ENCODE assay signal across 15 cellular contexts in the genomic region with DNA sequence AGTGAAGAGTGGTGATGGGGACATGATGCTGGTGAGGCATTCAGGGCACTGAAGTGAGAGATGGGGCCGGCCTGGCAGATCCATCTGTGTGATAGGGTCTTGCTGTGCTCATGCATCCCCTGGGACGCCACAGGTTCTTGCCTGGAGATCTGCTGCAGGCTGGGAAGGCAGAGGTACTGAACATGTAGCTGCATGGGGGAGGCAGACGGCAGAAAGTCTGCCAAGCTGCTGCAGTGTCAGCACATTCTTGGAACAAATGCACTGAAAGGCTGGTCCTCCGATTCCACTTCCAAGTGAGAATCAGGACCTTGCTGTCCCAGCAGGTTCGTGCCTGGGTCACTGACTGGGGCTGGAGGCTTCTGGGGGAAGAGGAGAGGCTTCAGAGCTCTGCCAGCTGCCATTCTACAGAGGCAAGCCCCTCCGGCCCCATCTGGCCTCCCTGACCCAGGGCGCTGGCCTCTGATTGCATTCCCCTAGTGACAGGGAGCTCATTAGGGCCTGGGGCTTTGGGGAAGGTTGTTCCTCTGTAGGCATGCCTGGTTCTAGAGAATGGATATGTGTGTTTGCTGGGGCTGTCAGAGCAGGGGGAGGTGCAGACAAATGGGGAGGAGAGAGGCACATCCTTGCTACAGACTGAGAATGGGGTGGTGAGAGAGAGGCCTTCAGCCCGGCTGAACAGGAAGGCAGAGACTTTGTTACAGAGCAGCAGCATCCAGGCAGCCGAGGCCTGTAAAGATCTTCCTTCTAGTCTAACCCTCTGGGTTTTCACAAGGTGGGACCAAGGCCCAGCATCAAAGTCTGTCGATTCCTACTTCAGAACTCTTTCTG.
"Had no signal": no experiment of that assay in that cellular context is flagged by ENCODE, and none has a peak within 500 bp of the region (broad histone marks: within the 10 kb centered on the region; RNA-seq: fewer than 3 reads in every experiment).

No MANE protein-coding gene starts in this region.

- DNase-seq: activated CD4-positive, alpha-beta T cell treated with anti-CD3 and anti-CD28 coated beads for 4 hours; activated CD8-positive, alpha-beta memory T cell treated with anti-CD3 and anti-CD28 coated beads, Interleukin-2, amount 50 U/mL, for 4 hours; activated CD8-positive, alpha-beta T cell treated with anti-CD3 and anti-CD28 coated beads for 36 hours; activated naive CD4-positive, alpha-beta T cell treated with anti-CD3 and anti-CD28 coated beads for 36 hours; esophagus squamous epithelium; foreskin keratinocyte; head of caudate nucleus; pancreas; stomach; uterus; WERI-Rb-1 had no signal

- H3K9me3 ChIP-seq: esophagus squamous epithelium, pancreas, stomach, uterus had no signal

- H3K4me1 ChIP-seq: foreskin keratinocyte, pancreas, stomach, uterus had no signal

- H3K36me3 ChIP-seq: cardiac muscle cell, esophagus squamous epithelium, pancreas, stomach, uterus, WERI-Rb-1 had no signal

- H3K4me3 ChIP-seq: cardiac muscle cell, esophagus squamous epithelium, pancreas, stomach, uterus had no signal

- H3K27ac ChIP-seq: cardiac muscle cell, esophagus squamous epithelium, foreskin keratinocyte, pancreas, stomach, uterus, WERI-Rb-1 had no signal

- ATAC-seq: activated CD8-positive, alpha-beta T cell treated with anti-CD3 and anti-CD28 coated beads for 36 hours; foreskin keratinocyte; pancreas had no signal

- H3K27me3 ChIP-seq: esophagus squamous epithelium, foreskin keratinocyte, pancreas, stomach, uterus had no signal

- H3K27ac Mint-ChIP-seq: activated CD8-positive, alpha-beta T cell treated with anti-CD3 and anti-CD28 coated beads for 36 hours; activated naive CD4-positive, alpha-beta T cell treated with anti-CD3 and anti-CD28 coated beads for 36 hours; activated T-helper 1 cell treated with anti-CD3 and anti-CD28 coated beads, Interleukin-12 subunit alpha, Interleukin-12 subunit beta, Interleukin-2, Interleukin-4 antibody, amounts not matched to agents 30 ng/mL and 10 ng/mL and 1 ng/mL, durations not matched to agents 14 hours and 24 hours and 36 hours had no signal

- H3K9me3 Mint-ChIP-seq: activated CD8-positive, alpha-beta T cell treated with anti-CD3 and anti-CD28 coated beads for 36 hours; activated naive CD4-positive, alpha-beta T cell treated with anti-CD3 and anti-CD28 coated beads for 36 hours; activated T-helper 1 cell treated with anti-CD3 and anti-CD28 coated beads, Interleukin-12 subunit alpha, Interleukin-12 subunit beta, Interleukin-2, Interleukin-4 antibody, amounts not matched to agents 30 ng/mL and 10 ng/mL and 1 ng/mL, durations not matched to agents 14 hours and 24 hours and 36 hours had no signal

- H3K27me3 Mint-ChIP-seq: activated CD8-positive, alpha-beta T cell treated with anti-CD3 and anti-CD28 coated beads for 36 hours had no signal

- H3K4me3 Mint-ChIP-seq: activated CD8-positive, alpha-beta T cell treated with anti-CD3 and anti-CD28 coated beads for 36 hours; activated naive CD4-positive, alpha-beta T cell treated with anti-CD3 and anti-CD28 coated beads for 36 hours; activated T-helper 1 cell treated with anti-CD3 and anti-CD28 coated beads, Interleukin-12 subunit alpha, Interleukin-12 subunit beta, Interleukin-2, Interleukin-4 antibody, amounts not matched to agents 30 ng/mL and 10 ng/mL and 1 ng/mL, durations not matched to agents 14 hours and 24 hours and 36 hours had no signal

- FAIRE-seq: astrocyte, colon, pancreas had no signal
